In the genomic region with DNA sequence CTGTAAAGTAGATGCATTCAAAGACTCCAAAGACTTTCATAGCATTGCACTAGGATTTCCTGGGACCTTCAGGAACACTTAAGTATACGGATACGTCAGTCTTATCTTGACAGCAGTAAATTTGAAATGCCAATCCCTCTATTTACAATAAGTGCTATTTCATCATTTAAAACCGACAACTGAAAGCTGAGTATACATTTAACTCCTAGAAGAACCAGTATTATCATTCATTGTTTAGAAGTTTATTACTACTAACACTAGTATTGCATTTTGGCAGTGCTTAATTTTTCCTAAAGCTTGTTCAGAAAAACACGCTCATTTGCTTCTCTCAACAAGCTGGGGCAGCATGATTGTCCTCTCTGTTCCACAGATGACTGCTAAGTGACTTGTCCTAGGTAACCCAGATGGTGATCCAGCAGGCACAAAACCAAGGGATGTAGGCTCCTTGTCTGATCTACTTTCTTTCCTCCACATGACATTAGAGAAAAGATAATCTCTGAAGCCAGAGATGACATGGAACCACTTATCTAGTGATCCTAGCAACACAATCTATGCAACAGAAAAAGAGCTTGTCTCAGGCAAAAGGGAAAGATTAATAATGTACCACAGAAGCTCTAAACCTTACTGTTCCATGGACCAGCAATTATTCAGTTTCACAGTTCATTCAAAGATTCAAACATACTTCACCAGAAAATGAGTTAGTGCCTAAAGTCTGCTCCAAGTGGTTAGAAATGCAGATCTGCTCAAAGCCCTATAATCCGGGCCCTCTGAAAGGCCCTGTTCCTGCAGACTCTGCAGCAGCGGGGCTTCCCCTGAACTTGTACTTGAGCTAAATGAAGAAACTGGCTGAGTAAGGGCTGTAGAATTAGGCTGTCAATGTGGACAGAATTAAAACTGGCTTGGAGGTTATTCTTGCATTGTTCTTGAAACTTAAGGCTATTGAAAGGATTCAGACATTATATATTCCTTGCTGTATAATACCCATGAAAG, we compare ENCODE assay signal across 8 cellular contexts. TPM values are rescaled to one million over a fixed set of nuclear protein-coding genes. Genes with fewer than 3 reads are reported as not detected.
DNase-seq lines count a peak whose midpoint lies in the region; ATAC-seq and TF ChIP-seq lines count a peak whose summit lies in the region.

No MANE protein-coding gene starts in this region.

- WGBS in body of pancreas, 2 donors: 34 to 41% methylated on average over 6 of the region's 6 CpGs

- peak overlapping the region in 2 of 3 donors; percentile 89 to 94 for H3K27ac Mint-ChIP-seq in CD4-positive, CD25-positive, alpha-beta regulatory T cell

- no peaks in the 10 kb centered on the region for H3K9me3 ChIP-seq in CD4-positive, CD25-positive, alpha-beta regulatory T cell (ENCODE audit: control insufficient read depth in 2 of 2, low read length in 2 of 2)
- H3K9me3 ChIP-seq in body of pancreas (no peaks in the 10 kb centered on the region), muscle layer of colon (ENCODE audit: low read length) (no peaks in the 10 kb centered on the region), BE2C (no peaks in the 10 kb centered on the region)

- no peak overlapping the region for H3K27ac ChIP-seq in CD4-positive, CD25-positive, alpha-beta regulatory T cell (ENCODE audit: insufficient read depth, low read length, poor library complexity, severe bottlenecking)
- H3K27ac ChIP-seq in body of pancreas: peak overlapping the region in 3 of 4 donors; percentile 23 to 87 (median 76)
- peak overlapping the region; percentile 40 for H3K27ac ChIP-seq in muscle layer of colon (ENCODE audit: low read depth, low read length)

- DNase-seq in CD4-positive, CD25-positive, alpha-beta regulatory T cell: peak in 2 of 3 donors; percentile 28 to 58
- DNase-seq in NCI-H69 (lab: John Stamatoyannopoulos, UW) (peak; percentile 17), body of pancreas (peak in 1 of 4 donors; percentile 43), NCI-H1417 (lab: John Stamatoyannopoulos, UW) (no peak), Kasumi-1 (lab: John Stamatoyannopoulos, UW) (no peak), BE2C (no peak)

- no peak overlapping the region for H3K9ac ChIP-seq in muscle layer of colon (ENCODE audit: low read length)

- H3K4me3 Mint-ChIP-seq in CD4-positive, CD25-positive, alpha-beta regulatory T cell: peak overlapping the region; percentile 95 to 99 (median 97)

- TF ChIP-seq POLR2A in body of pancreas (IDR thresholded peaks at IDR 0.05): no peak

- H3K36me3 Mint-ChIP-seq in CD4-positive, CD25-positive, alpha-beta regulatory T cell: peaks cover 23% of the 10 kb centered on the region

- no peaks in the 10 kb centered on the region for H3K27me3 Mint-ChIP-seq in CD4-positive, CD25-positive, alpha-beta regulatory T cell

- H3K4me1 Mint-ChIP-seq in CD4-positive, CD25-positive, alpha-beta regulatory T cell: peaks cover 20 to 79% (median 66%) of the 10 kb centered on the region in 4 donors

- H3K9me3 Mint-ChIP-seq in CD4-positive, CD25-positive, alpha-beta regulatory T cell: no peaks in the 10 kb centered on the region

- peak overlapping the region; percentile 98 for H3K4me3 ChIP-seq in CD4-positive, CD25-positive, alpha-beta regulatory T cell (ENCODE audit: low read depth, low read length)
- H3K4me3 ChIP-seq in body of pancreas (no peak overlapping the region), muscle layer of colon (ENCODE audit: low read depth in 1 of 2, low read length in 2 of 2) (peak overlapping the region in 1 of 2 donors; percentile 9), BE2C (ENCODE audit: low read depth, low read length) (no peak overlapping the region)

- intact Hi-C loops in body of pancreas (cut with DNase I): loop anchor here (10.0 kb wide), 1 partner anchor 53 kb away; no protein-coding TSS in a partner anchor

- H3K36me3 ChIP-seq in CD4-positive, CD25-positive, alpha-beta regulatory T cell (ENCODE audit: control insufficient read depth, insufficient read depth, low read length): peaks cover 10% of the 10 kb centered on the region
- H3K36me3 ChIP-seq in body of pancreas (replicated peaks in 1 of 2; ENCODE audit: insufficient read depth in 1 of 2, low read depth in 2 of 2) (no peaks in the 10 kb centered on the region), muscle layer of colon (ENCODE audit: insufficient read depth, low read length) (no peaks in the 10 kb centered on the region), BE2C (no peaks in the 10 kb centered on the region)

- TF ChIP-seq CTCF in body of pancreas (IDR thresholded peaks at IDR 0.05) (no peak), BE2C (IDR thresholded peaks at IDR 0.05; ENCODE audit: low read depth, low read length) (no peak)

- H3K4me1 ChIP-seq in CD4-positive, CD25-positive, alpha-beta regulatory T cell (ENCODE audit: control insufficient read depth, insufficient read depth, low read length, poor library complexity, severe bottlenecking): peaks cover 62% of the 10 kb centered on the region
- H3K4me1 ChIP-seq in body of pancreas (peaks cover 34% of the 10 kb centered on the region), muscle layer of colon (ENCODE audit: insufficient read depth, low read length) (peaks cover 39% of the 10 kb centered on the region), BE2C (peaks cover 15% of the 10 kb centered on the region; the same call in 1 of the 2 replicates)

- no peaks in the 10 kb centered on the region for H3K27me3 ChIP-seq in CD4-positive, CD25-positive, alpha-beta regulatory T cell (ENCODE audit: control insufficient read depth, insufficient read depth, low read length)
- H3K27me3 ChIP-seq in body of pancreas: no peaks in the 10 kb centered on the region
- H3K27me3 ChIP-seq in muscle layer of colon (ENCODE audit: control insufficient read depth in 1 of 2, insufficient read depth in 2 of 2, low read length in 2 of 2): no peaks in the 10 kb centered on the region
- no peaks in the 10 kb centered on the region for H3K27me3 ChIP-seq in BE2C

- ATAC-seq in CD4-positive, CD25-positive, alpha-beta regulatory T cell (ENCODE audit: low read depth in 2 of 2): peak; percentile 18 to 21
- ATAC-seq in GM21423 (IDR thresholded peaks at IDR 0.05; ENCODE audit: unreplicated experiment) (peak; percentile 27), body of pancreas (no peak)

RNA-seq across cellular contexts. Expression of a gene that starts 5.2 kb away (rescaled TPM):
- total RNA-seq in CD4-positive, CD25-positive, alpha-beta regulatory T cell: 35.6 TPM
- 1 to 10 TPM; 4.1 to 9.3 (median 7.8) TPM for polyA plus RNA-seq in CD4-positive, CD25-positive, alpha-beta regulatory T cell
- 1 to 10 TPM; 7.9 to 9.9 TPM for total RNA-seq in body of pancreas
- polyA plus RNA-seq in BE2C (2012; ENCODE audit: insufficient read depth, insufficient read length, low read depth): 9.9 TPM

RNA-seq across cellular contexts. Expression of a gene that starts 51.9 kb away (rescaled TPM):
- total RNA-seq in CD4-positive, CD25-positive, alpha-beta regulatory T cell: 37.3 TPM
- polyA plus RNA-seq in CD4-positive, CD25-positive, alpha-beta regulatory T cell: 10 to 100 TPM; 22.2 to 27.8 (median 24.8) TPM
- total RNA-seq in body of pancreas: 10 to 100 TPM; 18.9 to 44.8 TPM
- 25.6 TPM for polyA plus RNA-seq in BE2C (2012; ENCODE audit: insufficient read depth, insufficient read length, low read depth)

RNA-seq across cellular contexts. Expression of a gene that starts 52.0 kb away (rescaled TPM):
- 4.4 TPM for total RNA-seq in CD4-positive, CD25-positive, alpha-beta regulatory T cell
- polyA plus RNA-seq in CD4-positive, CD25-positive, alpha-beta regulatory T cell: 1 to 10 TPM; 2.1 to 5.3 (median 3.2) TPM
- total RNA-seq in body of pancreas: 1 to 10 TPM in 1 of 2 donors, under 1 TPM in 1; 0.66 to 6.0 TPM
- polyA plus RNA-seq in BE2C (2012; ENCODE audit: insufficient read depth, insufficient read length, low read depth): 15.4 TPM

Comparison
In these comparisons a context has a peak if more than half of its experiments do, and no peak if none do; other contexts are left out.
1. DNase-seq: peak in CD4-positive, CD25-positive, alpha-beta regulatory T cell (2 of 3) and NCI-H69 (single experiment); none in NCI-H1417 (0 of 3), Kasumi-1 (0 of 2) and BE2C (single experiment).